22 cellular contexts compared by ENCODE assay signal in genomic region chr10:97459933-97460332, GRCh38. TPM values are rescaled to one million over a fixed set of nuclear protein-coding genes. Genes with fewer than 3 reads are reported as not detected.
DNase-seq lines count a peak whose midpoint lies in the region; ATAC-seq, FAIRE-seq and TF ChIP-seq lines count a peak whose summit lies in the region.
"Had no signal": no experiment of that assay in that cellular context is flagged by ENCODE, and none has a peak within 500 bp of the region (broad histone marks: within the 10 kb centered on the region; RNA-seq: fewer than 3 reads in every experiment).

No MANE protein-coding gene starts in this region.

- H3K4me1 Mint-ChIP-seq in T-helper 1 cell treated with Interleukin-12 subunit alpha and Interleukin-12 subunit beta and Interleukin-4 antibody, amounts not matched to agents 30 μg/mL and 1 μg/mL, for 36 hours (ENCODE audit: low read depth) = peaks cover 1% of the 10 kb centered on the region
- H3K4me1 Mint-ChIP-seq in endothelial cell (ENCODE audit: unreplicated experiment) = no peaks in the 10 kb centered on the region
- no peaks in the 10 kb centered on the region for H3K4me1 Mint-ChIP-seq in stimulated activated naive B cell treated with anti-CD40 and anti-IgM and Interleukin-4, amounts not matched to agents 10 μg/mL and 1 μg/mL and 100 μg/mL, for 72 hours

- no peak for ATAC-seq in activated naive CD4-positive, alpha-beta T cell treated with anti-CD3 and anti-CD28 coated beads, Interleukin-2, amount 50 U/mL, for 72 hours
- no peak for ATAC-seq in stimulated activated naive B cell treated with anti-CD40 and anti-IgM and Interleukin-4, amounts not matched to agents 10 μg/mL and 1 μg/mL and 100 μg/mL, for 72 hours (replicated peaks)

- no peak overlapping the region for H3K4me3 Mint-ChIP-seq in T-helper 1 cell treated with Interleukin-12 subunit alpha and Interleukin-12 subunit beta and Interleukin-4 antibody, amounts not matched to agents 30 μg/mL and 1 μg/mL, for 36 hours
- no peak overlapping the region for H3K4me3 Mint-ChIP-seq in endothelial cell (ENCODE audit: unreplicated experiment)
- no peak overlapping the region for H3K4me3 Mint-ChIP-seq in stimulated activated naive B cell treated with anti-CD40 and anti-IgM and Interleukin-4, amounts not matched to agents 10 μg/mL and 1 μg/mL and 100 μg/mL, for 72 hours
- H3K4me3 Mint-ChIP-seq: CD4-positive, alpha-beta T cell had no signal

- in situ Hi-C loops in GM13977 (cut with MboI; ENCODE audit: low pct_unique_long_range_greater_than_20kb, low sequenced_read_pairs, unreplicated experiment) = no loop called here

- no peak for FAIRE-seq in D721Med (lab: Jason Lieb, UNC)

- H3K36me3 Mint-ChIP-seq in T-helper 1 cell treated with Interleukin-12 subunit alpha and Interleukin-12 subunit beta and Interleukin-4 antibody, amounts not matched to agents 30 μg/mL and 1 μg/mL, for 36 hours (ENCODE audit: low read depth) = peaks cover 36% of the 10 kb centered on the region
- H3K36me3 Mint-ChIP-seq in activated naive CD4-positive, alpha-beta T cell treated with anti-CD3 and anti-CD28 coated beads, Interleukin-2, amount 50 U/mL, for 72 hours = peaks cover 17 to 48% of the 10 kb centered on the region in 2 donors
- H3K36me3 Mint-ChIP-seq in endothelial cell (ENCODE audit: low read depth, unreplicated experiment) = peaks cover 64% of the 10 kb centered on the region
- H3K36me3 Mint-ChIP-seq in stimulated activated naive B cell treated with anti-CD40 and anti-IgM and Interleukin-4, amounts not matched to agents 10 μg/mL and 1 μg/mL and 100 μg/mL, for 72 hours = peaks cover 38 to 49% of the 10 kb centered on the region in 2 donors

- H3K9me3 Mint-ChIP-seq in T-helper 1 cell treated with Interleukin-12 subunit alpha and Interleukin-12 subunit beta and Interleukin-4 antibody, amounts not matched to agents 30 μg/mL and 1 μg/mL, for 36 hours = no peaks in the 10 kb centered on the region
- no peaks in the 10 kb centered on the region for H3K9me3 Mint-ChIP-seq in activated naive CD4-positive, alpha-beta T cell treated with anti-CD3 and anti-CD28 coated beads, Interleukin-2, amount 50 U/mL, for 72 hours
- H3K9me3 Mint-ChIP-seq in endothelial cell (ENCODE audit: unreplicated experiment) = no peaks in the 10 kb centered on the region
- H3K9me3 Mint-ChIP-seq in stimulated activated naive B cell treated with anti-CD40 and anti-IgM and Interleukin-4, amounts not matched to agents 10 μg/mL and 1 μg/mL and 100 μg/mL, for 72 hours = no peaks in the 10 kb centered on the region
- H3K9me3 Mint-ChIP-seq: CD4-positive, alpha-beta T cell had no signal

- no peaks in the 10 kb centered on the region for H3K27me3 Mint-ChIP-seq in T-helper 1 cell treated with Interleukin-12 subunit alpha and Interleukin-12 subunit beta and Interleukin-4 antibody, amounts not matched to agents 30 μg/mL and 1 μg/mL, for 36 hours (ENCODE audit: low read depth)
- peaks cover 7% of the 10 kb centered on the region for H3K27me3 Mint-ChIP-seq in endothelial cell (ENCODE audit: unreplicated experiment)
- no peaks in the 10 kb centered on the region for H3K27me3 Mint-ChIP-seq in stimulated activated naive B cell treated with anti-CD40 and anti-IgM and Interleukin-4, amounts not matched to agents 10 μg/mL and 1 μg/mL and 100 μg/mL, for 72 hours
- H3K27me3 Mint-ChIP-seq: CD4-positive, alpha-beta T cell had no signal

- no peak for TF ChIP-seq CTCF in endothelial cell (IDR thresholded peaks at IDR 0.05; ENCODE audit: unreplicated experiment)
- TF ChIP-seq CTCF in GM13977 (IDR thresholded peaks at IDR 0.05; ENCODE audit: extremely low read depth, insufficient read depth, missing control alignments) = no peak
- TF ChIP-seq CTCF in D721Med (IDR thresholded peaks at IDR 0.05; ENCODE audit: insufficient read depth, missing control alignments) = no peak

- no peak for DNase-seq in T-helper 1 cell
- DNase-seq in activated naive CD4-positive, alpha-beta T cell treated with anti-CD3 and anti-CD28 coated beads, Interleukin-2, amount 50 U/mL, for 72 hours (ENCODE audit: low spot score in 2 of 2) = no peak
- DNase-seq in activated naive CD4-positive, alpha-beta T cell treated with Interleukin-2 at 50 U/mL for 16 hours = no peak
- DNase-seq in endothelial cell (ENCODE audit: low spot score) = no peak
- no peak for DNase-seq in stimulated activated naive B cell treated with anti-CD40 and anti-IgM and Interleukin-4, amounts not matched to agents 10 μg/mL and 1 μg/mL and 100 μg/mL, for 72 hours
- DNase-seq in GM13977 (ENCODE audit: low spot score) = no peak
- DNase-seq in D721Med (ENCODE audit: insufficient read length, low spot score) = no peak
- DNase-seq: ACHN; CD4-positive, alpha-beta T cell; COR-L47; DMS 273 treated with DMSO at 0.1 percent for 48 hours; DMS79 treated with DMSO at 0.1 percent for 48 hours; H7; KBM-7; MM.1S; NCI-H1048; NCI-H1417 treated with DMSO at 0.1 percent for 48 hours; NCI-H187; NCI-H446; NCI-H526; Peyer's patch had no signal

- peak overlapping the region; percentile 33 for H3K27ac Mint-ChIP-seq in T-helper 1 cell treated with Interleukin-12 subunit alpha and Interleukin-12 subunit beta and Interleukin-4 antibody, amounts not matched to agents 30 μg/mL and 1 μg/mL, for 36 hours
- H3K27ac Mint-ChIP-seq in activated naive CD4-positive, alpha-beta T cell treated with anti-CD3 and anti-CD28 coated beads, Interleukin-2, amount 50 U/mL, for 72 hours = peak overlapping the region; percentile 65 to 84
- peak overlapping the region; percentile 48 for H3K27ac Mint-ChIP-seq in endothelial cell (ENCODE audit: unreplicated experiment)
- H3K27ac Mint-ChIP-seq in stimulated activated naive B cell treated with anti-CD40 and anti-IgM and Interleukin-4, amounts not matched to agents 10 μg/mL and 1 μg/mL and 100 μg/mL, for 72 hours = peak overlapping the region; percentile 43
- H3K27ac Mint-ChIP-seq: CD4-positive, alpha-beta T cell had no signal

RNA-seq across cellular contexts. Expression of gene ZDHHC16, which starts 14.0 kb away (rescaled TPM):
- 10 to 100 TPM; 25.4 to 45.0 TPM for total RNA-seq in activated naive CD4-positive, alpha-beta T cell treated with anti-CD3 and anti-CD28 coated beads, Interleukin-2, amount 50 U/mL, for 72 hours
- 45.0 TPM for total RNA-seq in endothelial cell (ENCODE audit: unreplicated experiment)

RNA-seq across cellular contexts. Expression of gene EXOSC1, which starts 14.1 kb away (rescaled TPM):
- total RNA-seq in activated naive CD4-positive, alpha-beta T cell treated with anti-CD3 and anti-CD28 coated beads, Interleukin-2, amount 50 U/mL, for 72 hours = 10 to 100 TPM; 41.3 to 58.0 TPM
- total RNA-seq in endothelial cell (ENCODE audit: unreplicated experiment) = 36.0 TPM

RNA-seq across cellular contexts. Expression of gene PGAM1, which starts 33.9 kb away (rescaled TPM):
- 1,000 to 10,000 TPM in 1 of 2 donors, 100 to 1,000 TPM in 1; 610 to 1,410 TPM for total RNA-seq in activated naive CD4-positive, alpha-beta T cell treated with anti-CD3 and anti-CD28 coated beads, Interleukin-2, amount 50 U/mL, for 72 hours
- total RNA-seq in endothelial cell (ENCODE audit: unreplicated experiment) = 291 TPM

RNA-seq across cellular contexts. Expression of gene MMS19, which starts 38.3 kb away (rescaled TPM):
- 100 to 1,000 TPM in 1 of 2 donors, 10 to 100 TPM in 1; 74.2 to 125 TPM for total RNA-seq in activated naive CD4-positive, alpha-beta T cell treated with anti-CD3 and anti-CD28 coated beads, Interleukin-2, amount 50 U/mL, for 72 hours
- total RNA-seq in endothelial cell (ENCODE audit: unreplicated experiment) = 127 TPM

RNA-seq across cellular contexts. Expression of gene UBTD1, which starts 38.8 kb away (rescaled TPM):
- total RNA-seq in activated naive CD4-positive, alpha-beta T cell treated with anti-CD3 and anti-CD28 coated beads, Interleukin-2, amount 50 U/mL, for 72 hours = 1 to 10 TPM; 1.9 to 3.5 TPM
- total RNA-seq in endothelial cell (ENCODE audit: unreplicated experiment) = 78.0 TPM
